In genomic region chr9:32384002-32384363, GRCh38 we compare ENCODE assay signal across 8 cellular contexts. TPM values are rescaled to one million over a fixed set of nuclear protein-coding genes. Genes with fewer than 3 reads are reported as not detected.
DNase-seq lines count a peak whose midpoint lies in the region; ATAC-seq and TF ChIP-seq lines count a peak whose summit lies in the region.

No MANE protein-coding gene starts in this region.

- TF ChIP-seq CTCF in A673 (conservative IDR thresholded peaks at IDR 0.05; ENCODE audit: low read depth, low read length) (no peak), brain microvascular endothelial cell (IDR thresholded peaks at IDR 0.05; ENCODE audit: low read depth, low read length, missing control alignments) (no peak)

- in situ Hi-C loops in brain microvascular endothelial cell (cut with HindIII; ENCODE audit: low pct_ligation_motif_present, low sequenced_read_pairs) = no loop called here

- no peaks in the 10 kb centered on the region for H3K9me3 ChIP-seq in A673 (ENCODE audit: low read depth, low read length, poor library complexity, severe bottlenecking)
- no peaks in the 10 kb centered on the region for H3K9me3 ChIP-seq in mononuclear cell (ENCODE audit: low read depth, low read length)

- POLR2A ChIA-PET in A673 (lab: Charles Lee; ENCODE audit: low non-redundant PET) = no interaction called here

- H3K4me3 ChIP-seq in A673 (ENCODE audit: low read depth, low read length, poor library complexity, severe bottlenecking) (peak overlapping the region; percentile 74), brain microvascular endothelial cell (ENCODE audit: low read depth, low read length) (peak overlapping the region; percentile 94), mononuclear cell (ENCODE audit: low read length) (peak overlapping the region; percentile 69)

- H3K36me3 ChIP-seq in A673 (ENCODE audit: insufficient read depth, low read length, poor library complexity, severe bottlenecking) = no peaks in the 10 kb centered on the region
- H3K36me3 ChIP-seq in brain microvascular endothelial cell (replicated peaks) = no peaks in the 10 kb centered on the region

- H3K27ac ChIP-seq in A673 (ENCODE audit: low read depth, low read length, poor library complexity, severe bottlenecking) (peak overlapping the region; percentile 52), brain microvascular endothelial cell (peak overlapping the region; percentile 34)

- H3K27me3 ChIP-seq in A673 (replicated peaks; ENCODE audit: insufficient read depth, low read depth, low read length, poor library complexity) (peaks cover 13% of the 10 kb centered on the region), brain microvascular endothelial cell (replicated peaks) (no peaks in the 10 kb centered on the region), mononuclear cell (ENCODE audit: insufficient read depth, low read length) (peaks cover 8% of the 10 kb centered on the region)

- peak; percentile 6 for DNase-seq in A673 (ENCODE audit: low spot score)
- no peak for DNase-seq in brain microvascular endothelial cell
- no peak for DNase-seq in NCI-H774 (lab: John Stamatoyannopoulos, UW)
- DNase-seq in LoVo (ENCODE audit: low spot score) = no peak
- DNase-seq in activated CD4-positive, CD25-positive, alpha-beta regulatory T cell treated with anti-CD3 and anti-CD28 coated beads, Interleukin-2, amount 50 U/mL, for 72 hours = no peak
- no peak for DNase-seq in activated CD8-positive, alpha-beta memory T cell treated with anti-CD3 and anti-CD28 coated beads for 24 hours

- peak; percentile 1 for ATAC-seq in HG02943 (IDR thresholded peaks at IDR 0.05; ENCODE audit: low read depth, unreplicated experiment)

- BruUV-seq in A673 (replicated peaks; lab: Mats Ljungman, UMichigan) = no TSS peak

- CTCF ChIA-PET in A673 (lab: Charles Lee) = interaction anchor here (0.6 to 1.3 kb wide), 2 partner anchors 48 to 584 kb away, joined by 3 to 4 read pairs; no protein-coding TSS in a partner anchor

- intact Hi-C loops in A673 (cut with micrococcal nuclease; ENCODE audit: unreplicated experiment) = no loop called here

- H3K4me1 ChIP-seq in A673 (ENCODE audit: insufficient read depth, low read length, poor library complexity, severe bottlenecking) = peaks cover 11% of the 10 kb centered on the region
- peaks cover 16% of the 10 kb centered on the region for H3K4me1 ChIP-seq in mononuclear cell (ENCODE audit: insufficient read depth, low read length)

RNA-seq across cellular contexts. Expression of gene ACO1, which starts 0.5 kb away (rescaled TPM):
- total RNA-seq in A673 (2021) = 40.0 and 41.7 TPM in 2 replicates
- 3.9 TPM for total RNA-seq in mononuclear cell
